Comparison of ENCODE assay signal across 9 cellular contexts in genomic region chr18:58051765-58052460, GRCh38. TPM values are rescaled to one million over a fixed set of nuclear protein-coding genes. Genes with fewer than 3 reads are reported as not detected.
DNase-seq lines count a peak whose midpoint lies in the region; ATAC-seq, FAIRE-seq and TF ChIP-seq lines count a peak whose summit lies in the region.
"Had no signal": no experiment of that assay in that cellular context is flagged by ENCODE, and none has a peak within 500 bp of the region (broad histone marks: within the 10 kb centered on the region; RNA-seq: fewer than 3 reads in every experiment).

No MANE protein-coding gene starts in this region.

- WGBS in H9 (ENCODE audit: extremely low coverage, insufficient read length, low lambda C conversion rate): no CpG with 5 or more reads among the region's 4 CpGs

- ATAC-seq in HG02938 (IDR thresholded peaks at IDR 0.05; ENCODE audit: unreplicated experiment): no peak

- H3K36me3 Mint-ChIP-seq in H9 (ENCODE audit: insufficient read depth in 1 of 3, low read depth in 3 of 3): peaks cover 2 to 9% (median 7%) of the 10 kb centered on the region in 3 experiments; a peak in 6 of 7 replicates
- H3K36me3 Mint-ChIP-seq in activated T-cell treated with anti-CD3 and anti-CD28 coated beads, Interleukin-2, amount 50 U/mL, for 24 hours (ENCODE audit: low read depth): no peaks in the 10 kb centered on the region

- no peaks in the 10 kb centered on the region for H3K9me3 ChIP-seq in DOHH2 (ENCODE audit: control insufficient read depth, insufficient read depth, low read length)
- no peaks in the 10 kb centered on the region for H3K9me3 ChIP-seq in H9 (ENCODE audit: control insufficient read depth, low read depth, low read length)
- H3K9me3 ChIP-seq: thoracic aorta had no signal

- peaks cover 12% of the 10 kb centered on the region for H4K20me1 ChIP-seq in DOHH2 (ENCODE audit: control insufficient read depth, insufficient read depth, low read depth, low read length)
- no peaks in the 10 kb centered on the region for H4K20me1 ChIP-seq in H9 (ENCODE audit: control insufficient read depth, insufficient read depth, insufficient read length)

- H3K56ac ChIP-seq in H9 (ENCODE audit: insufficient read length, low read depth, low read length): no peak overlapping the region

- H3K79me2 ChIP-seq in DOHH2 (ENCODE audit: control insufficient read depth, low read length) (peaks cover 88% of the 10 kb centered on the region), H9 (ENCODE audit: insufficient read depth, low read length) (peaks cover 22% of the 10 kb centered on the region; the same call in 1 of the 2 replicates)

- no peak overlapping the region for H2BK20ac ChIP-seq in H9 (ENCODE audit: low read depth, low read length, poor library complexity, severe bottlenecking)

- H3K4me2 ChIP-seq in DOHH2 (ENCODE audit: low read length) (no peak overlapping the region), H9 (ENCODE audit: insufficient read depth, insufficient read length, low read length) (no peak overlapping the region)

- H4K91ac ChIP-seq in H9 (ENCODE audit: insufficient read length, low read depth, low read length): no peak overlapping the region

- no peak overlapping the region for H2AFZ ChIP-seq in H9 (ENCODE audit: low read length)

- no peaks in the 10 kb centered on the region for H3K27me3 Mint-ChIP-seq in H9 (ENCODE audit: low read depth)
- peaks cover 4% of the 10 kb centered on the region for H3K27me3 Mint-ChIP-seq in activated T-cell treated with anti-CD3 and anti-CD28 coated beads, Interleukin-2, amount 50 U/mL, for 24 hours

- TF ChIP-seq CTCF in DOHH2 (IDR thresholded peaks at IDR 0.05; ENCODE audit: low read depth, low read length, poor library complexity, severe bottlenecking) (peak; percentile 50), H9 (conservative IDR thresholded peaks at IDR 0.05) (peak; percentile 15; the same call in 1 of the 3 replicates)

- no peak overlapping the region for H3K4me3 ChIP-seq in DOHH2 (ENCODE audit: low read length)
- H3K4me3 ChIP-seq: thoracic aorta had no signal

- H3K27ac ChIP-seq in DOHH2 (ENCODE audit: low read depth, low read length) (no peak overlapping the region), H9 (ENCODE audit: insufficient read length, low read depth, low read length) (no peak overlapping the region)
- H3K27ac ChIP-seq: thoracic aorta had no signal

- H3F3A ChIP-seq in DOHH2 (ENCODE audit: control insufficient read depth, insufficient read depth): 0 out of 2 replicates have a peak, but pooled peaks cover 3% of the 10 kb centered on the region

- no peak overlapping the region for H3T11ph ChIP-seq in H9 (ENCODE audit: low read length)

- intact Hi-C loops in posterior vena cava (cut with DNase I): no loop called here

- H3K14ac ChIP-seq in H9 (ENCODE audit: insufficient read depth, low read length): no peak overlapping the region

- DNase-seq in H9: no peak
- peak; percentile 57 for DNase-seq in RPMI8226
- no peak for DNase-seq in posterior vena cava (ENCODE audit: low spot score)
- no peak for DNase-seq in HuH-7.5 (ENCODE audit: low spot score)
- DNase-seq in activated T-cell treated with anti-CD3 and anti-CD28 coated beads, Interleukin-2, amount 50 U/mL, for 24 hours: no peak

- no peak overlapping the region for H4K5ac ChIP-seq in H9 (ENCODE audit: insufficient read length, low read depth, low read length)

- no peak overlapping the region for H3K4me3 Mint-ChIP-seq in H9
- H3K4me3 Mint-ChIP-seq in activated T-cell treated with anti-CD3 and anti-CD28 coated beads, Interleukin-2, amount 50 U/mL, for 24 hours: no peak overlapping the region

- FAIRE-seq in islet of Langerhans (lab: Jason Lieb, UNC): peak; percentile 82

- H3K27me3 ChIP-seq in DOHH2 (ENCODE audit: control insufficient read depth, low read length) (no peaks in the 10 kb centered on the region), H9 (ENCODE audit: insufficient read depth, low read length) (no peaks in the 10 kb centered on the region)

- peaks cover 3% of the 10 kb centered on the region for H3K79me1 ChIP-seq in H9 (ENCODE audit: insufficient read depth, low read depth, low read length, poor library complexity, severe bottlenecking)

- H3K4ac ChIP-seq in H9 (ENCODE audit: low read depth, low read length): no peak overlapping the region

- peaks cover 34 to 41% of the 10 kb centered on the region in 2 experiments for H3K4me1 Mint-ChIP-seq in H9
- H3K4me1 Mint-ChIP-seq in activated T-cell treated with anti-CD3 and anti-CD28 coated beads, Interleukin-2, amount 50 U/mL, for 24 hours (ENCODE audit: low read depth): peaks cover 6% of the 10 kb centered on the region

- H2BK120ac ChIP-seq in H9 (ENCODE audit: low read depth, low read length, poor library complexity, severe bottlenecking): no peak overlapping the region

- no peak overlapping the region for H3K18ac ChIP-seq in H9 (ENCODE audit: insufficient read length, low read depth, low read length)

- H2BK5ac ChIP-seq in H9 (ENCODE audit: insufficient read length, low read length): no peak overlapping the region

- H3K9me2 ChIP-seq in DOHH2 (replicated peaks; ENCODE audit: control insufficient read depth, low read length): no peaks in the 10 kb centered on the region

- H2BK12ac ChIP-seq in H9 (ENCODE audit: insufficient read length, low read depth, low read length): no peak overlapping the region

- H2BK15ac ChIP-seq in H9 (ENCODE audit: low read depth, low read length): no peak overlapping the region

- H3K27ac Mint-ChIP-seq in H9: peak overlapping the region in 1 of 3 experiments; percentile 62; a peak in 2 of 7 replicates
- H3K27ac Mint-ChIP-seq in activated T-cell treated with anti-CD3 and anti-CD28 coated beads, Interleukin-2, amount 50 U/mL, for 24 hours: no peak overlapping the region

- H3K4me1 ChIP-seq in DOHH2 (ENCODE audit: control insufficient read depth, low read length) (peaks cover 33% of the 10 kb centered on the region), H9 (ENCODE audit: insufficient read depth, low read length) (peaks cover 4% of the 10 kb centered on the region; the same call in 1 of the 2 replicates)

- H3K23me2 ChIP-seq in H9 (ENCODE audit: insufficient read length, low read depth, low read length, poor library complexity, severe bottlenecking): no peaks in the 10 kb centered on the region

- H3K9me3 Mint-ChIP-seq in H9: no peaks in the 10 kb centered on the region
- H3K9me3 Mint-ChIP-seq in activated T-cell treated with anti-CD3 and anti-CD28 coated beads, Interleukin-2, amount 50 U/mL, for 24 hours: no peaks in the 10 kb centered on the region

- peaks cover 2% of the 10 kb centered on the region; the same call in 1 of the 2 replicates for H3K36me3 ChIP-seq in DOHH2 (ENCODE audit: control insufficient read depth, low read length)
- H3K36me3 ChIP-seq: thoracic aorta had no signal

- H3K23ac ChIP-seq in H9 (ENCODE audit: insufficient read length, low read depth, low read length): no peak overlapping the region

- H2AK5ac ChIP-seq in H9 (ENCODE audit: insufficient read length, low read length): no peak overlapping the region

- H3K9ac ChIP-seq in H9 (ENCODE audit: extremely low read depth, insufficient read length, low read length): no peak overlapping the region

- no peak overlapping the region for H4K8ac ChIP-seq in H9 (replicated peaks; ENCODE audit: insufficient read length, low read depth, low read length)

RNA-seq across cellular contexts. Expression of gene NEDD4L, which starts 7.9 kb away (rescaled TPM):
- total RNA-seq in H9 (2021) (56.1 and 76.3 TPM in 2 replicates), posterior vena cava (10 to 100 TPM; 11.3 to 14.9 TPM)
